ENCODE assay signal across 30 cellular contexts in genomic region chr11:100715163-100715792, GRCh38. TPM values are rescaled to one million over a fixed set of nuclear protein-coding genes. Genes with fewer than 3 reads are reported as not detected.
A peak's percentile ranks its signal among the peaks of the same experiment; 100 is the strongest.
DNase-seq lines count a peak whose midpoint lies in the region; ATAC-seq, FAIRE-seq and TF ChIP-seq lines count a peak whose summit lies in the region.
"Had no signal": no experiment of that assay in that cellular context is flagged by ENCODE, and none has a peak within 500 bp of the region (broad histone marks: within the 10 kb centered on the region; RNA-seq: fewer than 3 reads in every experiment).

No MANE protein-coding gene starts in this region.

- peaks cover 54% of the 10 kb centered on the region for H3K36me3 Mint-ChIP-seq in endodermal cell (ENCODE audit: low read depth)
- H3K36me3 Mint-ChIP-seq in activated T-helper 17 cell treated with anti-CD3 and anti-CD28 coated beads, Interleukin-2, amount 50 U/mL, for 72 hours (ENCODE audit: low read depth) = no peaks in the 10 kb centered on the region

- peak; percentile 72 for ATAC-seq in sciatic nerve
- no peak for ATAC-seq in activated T-helper 17 cell treated with anti-CD3 and anti-CD28 coated beads, Interleukin-2, amount 50 U/mL, for 72 hours (replicated peaks)
- ATAC-seq: activated T-cell treated with anti-CD3 and anti-CD28 coated beads, Interleukin-2, amount 50 U/mL, for 4 hours had no signal

- peaks cover 2% of the 10 kb centered on the region for H3K79me2 ChIP-seq in osteoblast (ENCODE audit: insufficient read depth, low read length)

- no peaks in the 10 kb centered on the region for H4K20me1 ChIP-seq in osteoblast (ENCODE audit: insufficient read depth, low read length)

- H3K27me3 ChIP-seq in endodermal cell (ENCODE audit: control insufficient read depth, insufficient read depth, low read length, poor library complexity, severe bottlenecking) (no peaks in the 10 kb centered on the region), iPS-20b (ENCODE audit: insufficient read depth, low read length) (no peaks in the 10 kb centered on the region), osteoblast (ENCODE audit: insufficient read depth, low read length) (no peaks in the 10 kb centered on the region)
- H3K27me3 ChIP-seq: BE2C, brain microvascular endothelial cell had no signal

- H3K4me2 ChIP-seq in osteoblast (ENCODE audit: insufficient read depth, low read length) = no peak overlapping the region
- H3K4me2 ChIP-seq: PC-9 had no signal

- TF ChIP-seq CTCF in endodermal cell (conservative IDR thresholded peaks at IDR 0.05) = no peak
- TF ChIP-seq CTCF in osteoblast (IDR thresholded peaks at IDR 0.05; ENCODE audit: extremely low read depth, low read depth, low read length) = no peak

- H3K9me3 Mint-ChIP-seq in endodermal cell = peaks cover 5% of the 10 kb centered on the region
- peaks cover 3% of the 10 kb centered on the region for H3K9me3 Mint-ChIP-seq in activated T-helper 17 cell treated with anti-CD3 and anti-CD28 coated beads, Interleukin-2, amount 50 U/mL, for 72 hours
- H3K9me3 Mint-ChIP-seq: activated CD4-positive, alpha-beta T cell treated with anti-CD3 and anti-CD28 coated beads, Interleukin-2, amount 10 ng/mL, durations not matched to agents 24 days and 14 days; activated naive CD4-positive, alpha-beta T cell treated with anti-CD3 and anti-CD28 coated beads for 36 hours had no signal

- H3K27ac ChIP-seq in endodermal cell (ENCODE audit: low read depth, low read length) (no peak overlapping the region), iPS-20b (ENCODE audit: low read length) (peak overlapping the region; percentile 17), osteoblast (ENCODE audit: low read depth, low read length) (no peak overlapping the region)
- H3K27ac ChIP-seq: brain microvascular endothelial cell, PC-9, WERI-Rb-1 had no signal

- H3K36me3 ChIP-seq in endodermal cell (ENCODE audit: control insufficient read depth, insufficient read depth, low read length) = peaks cover 53% of the 10 kb centered on the region
- no peaks in the 10 kb centered on the region for H3K36me3 ChIP-seq in iPS-20b (ENCODE audit: insufficient read depth, low read depth, low read length)
- no peaks in the 10 kb centered on the region for H3K36me3 ChIP-seq in osteoblast (ENCODE audit: insufficient read depth, low read length)
- H3K36me3 ChIP-seq: BE2C, brain microvascular endothelial cell, HAP-1, WERI-Rb-1 had no signal

- FAIRE-seq in GM12892 (lab: Jason Lieb, UNC) = peak; percentile 79
- FAIRE-seq: frontal cortex, keratinocyte had no signal

- intact Hi-C loops in sciatic nerve (cut with DNase I) (no loop called here), head of caudate nucleus (cut with DNase I) (no loop called here)

- peaks cover 7% of the 10 kb centered on the region for H3K9me3 ChIP-seq in endodermal cell (ENCODE audit: control insufficient read depth, low read length)
- no peaks in the 10 kb centered on the region for H3K9me3 ChIP-seq in iPS-20b (ENCODE audit: insufficient read depth, low read depth, low read length)
- no peaks in the 10 kb centered on the region for H3K9me3 ChIP-seq in osteoblast (ENCODE audit: low read depth, low read length)
- H3K9me3 ChIP-seq: BE2C, HAP-1 had no signal

- H3K4me3 ChIP-seq in endodermal cell (ENCODE audit: low read length) (no peak overlapping the region), iPS-20b (ENCODE audit: low read length) (no peak overlapping the region), osteoblast (ENCODE audit: insufficient read depth, low read length) (no peak overlapping the region)
- H3K4me3 ChIP-seq: HAP-1, PC-9 had no signal

- peaks cover 47% of the 10 kb centered on the region for H3K4me1 Mint-ChIP-seq in endodermal cell
- no peaks in the 10 kb centered on the region for H3K4me1 Mint-ChIP-seq in activated T-helper 17 cell treated with anti-CD3 and anti-CD28 coated beads, Interleukin-2, amount 50 U/mL, for 72 hours
- H3K4me1 Mint-ChIP-seq: activated CD4-positive, alpha-beta T cell treated with anti-CD3 and anti-CD28 coated beads, Interleukin-2, amount 10 ng/mL, durations not matched to agents 24 days and 14 days had no signal

- TF ChIP-seq POLR2A in GM12892 (IDR thresholded peaks at IDR 0.05; ENCODE audit: low read depth, low read length) = no peak

- H3K9ac ChIP-seq in endodermal cell (ENCODE audit: extremely low read depth, low read length, poor library complexity, severe bottlenecking) (no peak overlapping the region), iPS-20b (ENCODE audit: low read depth, low read length) (no peak overlapping the region; the same call in 1 of the 2 replicates)

- no peaks in the 10 kb centered on the region for H3K27me3 Mint-ChIP-seq in endodermal cell (ENCODE audit: insufficient read depth)
- no peaks in the 10 kb centered on the region for H3K27me3 Mint-ChIP-seq in activated T-helper 17 cell treated with anti-CD3 and anti-CD28 coated beads, Interleukin-2, amount 50 U/mL, for 72 hours
- H3K27me3 Mint-ChIP-seq: activated CD4-positive, alpha-beta T cell treated with anti-CD3 and anti-CD28 coated beads, Interleukin-2, amount 10 ng/mL, durations not matched to agents 24 days and 14 days; progenitor cell of endocrine pancreas; type B pancreatic cell had no signal

- DNase-seq in GM12892 (ENCODE audit: insufficient read length) (no peak), endodermal cell (no peak), sciatic nerve (ENCODE audit: low spot score) (no peak), NCI-H1092 treated with DMSO at 0.1 percent for 48 hours (lab: John Stamatoyannopoulos, UW) (no peak), osteoblast (ENCODE audit: insufficient read length, low spot score, missing footprints) (no peak), head of caudate nucleus (no peak)
- DNase-seq: ACHN; activated CD4-positive, alpha-beta T cell treated with anti-CD3 and anti-CD28 coated beads, Interleukin-2, amount 10 ng/mL, durations not matched to agents 24 days and 14 days; activated naive CD4-positive, alpha-beta T cell treated with anti-CD3 and anti-CD28 coated beads for 36 hours; activated T-cell treated with anti-CD3 and anti-CD28 coated beads, Interleukin-2, amount 50 U/mL, for 4 hours; BE2C; brain microvascular endothelial cell; effector memory CD4-positive, alpha-beta T cell; mammary epithelial cell; NCI-H1105 treated with DMSO at 0.1 percent for 48 hours; NCI-H2029; NCI-H526; PC-9; SIG-M5; SW 1271; T-helper 9 cell; WERI-Rb-1 had no signal

- H2AFZ ChIP-seq in osteoblast (ENCODE audit: low read length) = no peak overlapping the region
- H2AFZ ChIP-seq: PC-9 had no signal

- WGBS in endodermal cell (ENCODE audit: insufficient coverage in 1 of 2, insufficient read length in 1 of 2), 2 experiments = 95 to 100% methylated on average over 1 to 3 of the region's 3 CpGs

- no peak overlapping the region for H3K4me3 Mint-ChIP-seq in endodermal cell
- H3K4me3 Mint-ChIP-seq in activated T-helper 17 cell treated with anti-CD3 and anti-CD28 coated beads, Interleukin-2, amount 50 U/mL, for 72 hours = no peak overlapping the region
- H3K4me3 Mint-ChIP-seq: activated CD4-positive, alpha-beta T cell treated with anti-CD3 and anti-CD28 coated beads, Interleukin-2, amount 10 ng/mL, durations not matched to agents 24 days and 14 days; activated naive CD4-positive, alpha-beta T cell treated with anti-CD3 and anti-CD28 coated beads for 36 hours; activated T-cell treated with anti-CD3 and anti-CD28 coated beads, Interleukin-2, amount 50 U/mL, for 4 hours; neural crest cell; type B pancreatic cell had no signal

- no peaks in the 10 kb centered on the region for H3K4me1 ChIP-seq in endodermal cell (ENCODE audit: control insufficient read depth, insufficient read depth, low read length)
- peaks cover 35% of the 10 kb centered on the region for H3K4me1 ChIP-seq in iPS-20b (ENCODE audit: insufficient read depth, low read length)
- peaks cover 11% of the 10 kb centered on the region for H3K4me1 ChIP-seq in osteoblast (ENCODE audit: insufficient read depth, low read length)
- H3K4me1 ChIP-seq: HAP-1 had no signal

- peak overlapping the region; percentile 39 for H3K27ac Mint-ChIP-seq in endodermal cell
- H3K27ac Mint-ChIP-seq in activated T-helper 17 cell treated with anti-CD3 and anti-CD28 coated beads, Interleukin-2, amount 50 U/mL, for 72 hours = no peak overlapping the region
- H3K27ac Mint-ChIP-seq: activated CD4-positive, alpha-beta T cell treated with anti-CD3 and anti-CD28 coated beads, Interleukin-2, amount 10 ng/mL, durations not matched to agents 24 days and 14 days; activated naive CD4-positive, alpha-beta T cell treated with anti-CD3 and anti-CD28 coated beads for 36 hours; progenitor cell of endocrine pancreas; type B pancreatic cell had no signal

RNA-seq across cellular contexts. Expression of gene ARHGAP42, which starts 28.2 kb away (rescaled TPM):
- 1.3 TPM for polyA plus RNA-seq in GM12892 (2012; ENCODE audit: missing spikeins)
- 100 to 1,000 TPM; 164 to 176 TPM for total RNA-seq in endodermal cell
- 25.5 TPM for polyA plus RNA-seq in endodermal cell (2013, experiment 1 of 2)
- polyA plus RNA-seq in endodermal cell (2013, experiment 2 of 2) = 31.0 TPM
- 120 TPM for total RNA-seq in sciatic nerve
- 9.4 and 10.9 TPM in 2 replicates for total RNA-seq in osteoblast
- not detected for total RNA-seq in activated T-helper 17 cell treated with anti-CD3 and anti-CD28 coated beads, Interleukin-2, amount 50 U/mL, for 72 hours
- total RNA-seq: activated CD4-positive, alpha-beta T cell treated with anti-CD3 and anti-CD28 coated beads, Interleukin-2, amount 10 ng/mL, durations not matched to agents 24 days and 14 days; activated naive CD4-positive, alpha-beta T cell treated with anti-CD3 and anti-CD28 coated beads for 36 hours had no signal

Comparison
In these comparisons a context has a peak if more than half of its experiments do, and no peak if none do; other contexts are left out.
1. RNA of gene ARHGAP42, which starts 28.2 kb away (total RNA-seq): 164 to 176 TPM in endodermal cell and 120 TPM in sciatic nerve (single experiment); 9.4 to 10.9 TPM in osteoblast and not detected in activated T-helper 17 cell treated with anti-CD3 and anti-CD28 coated beads, Interleukin-2, amount 50 U/mL, for 72 hours; every median in the first group is over 10 times any median in the second.